16 cellular contexts compared by ENCODE assay signal in the genomic region with DNA sequence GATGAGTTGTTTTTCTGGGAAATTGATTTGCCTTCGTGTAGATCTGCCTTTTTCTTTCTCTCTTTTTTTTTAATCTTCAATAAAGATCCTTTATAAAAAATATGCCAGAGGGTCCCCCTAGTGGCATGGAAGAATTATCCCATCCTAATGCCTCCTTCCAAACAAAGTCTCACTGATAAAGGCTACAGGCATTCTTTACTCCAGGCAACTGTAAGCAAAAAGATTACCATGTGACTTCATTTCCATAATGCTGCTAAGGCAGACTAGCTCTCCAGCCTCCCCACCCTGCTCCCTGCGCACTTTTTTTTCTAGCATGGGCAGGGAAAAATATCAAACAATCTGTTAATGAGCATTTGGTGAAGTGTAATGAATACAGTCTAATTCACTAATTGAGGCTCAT.
DNase-seq lines count a peak whose midpoint lies in the region; ATAC-seq and TF ChIP-seq lines count a peak whose summit lies in the region.
"Had no signal": no experiment of that assay in that cellular context is flagged by ENCODE, and none has a peak within 500 bp of the region (broad histone marks: within the 10 kb centered on the region; RNA-seq: fewer than 3 reads in every experiment).

No MANE protein-coding gene starts in this region.

- no peaks in the 10 kb centered on the region for H3K4me1 ChIP-seq in right atrium auricular region
- H3K4me1 ChIP-seq: gastrocnemius medialis had no signal

- H3K36me3 ChIP-seq in right atrium auricular region = no peaks in the 10 kb centered on the region
- H3K36me3 ChIP-seq: gastrocnemius medialis had no signal

- POLR2A ChIA-PET in WTC11 (lab: Charles Lee) = no interaction called here

- H3K27me3 Mint-ChIP-seq in WTC11 (ENCODE audit: low read depth) = peaks cover 7% of the 10 kb centered on the region
- H3K27me3 Mint-ChIP-seq: memory B cell had no signal

- H3K27ac Mint-ChIP-seq in WTC11 = no peak overlapping the region
- H3K27ac Mint-ChIP-seq: activated T-cell treated with anti-CD3 and anti-CD28 coated beads, Interleukin-2, amount 50 U/mL, for 72 hours; memory B cell had no signal

- H3K27ac ChIP-seq in C4-2B (no peak overlapping the region), right atrium auricular region (no peak overlapping the region)
- H3K27ac ChIP-seq: gastrocnemius medialis, skin epidermis had no signal

- no peaks in the 10 kb centered on the region for H3K36me3 Mint-ChIP-seq in WTC11
- H3K36me3 Mint-ChIP-seq: memory B cell had no signal

- no peaks in the 10 kb centered on the region for H3K9me3 Mint-ChIP-seq in WTC11

- CTCF ChIA-PET in WTC11 (lab: Charles Lee) = interaction anchor here (0.6 to 2.4 kb wide), 10 partner anchors 8 to 66 kb away, joined by 3 to 14 read pairs (median 4); no protein-coding TSS in a partner anchor

- DNase-seq in Jurkat, Clone E6-1 (ENCODE audit: low read depth, low spot score) = peak; percentile 5
- DNase-seq in WTC11 (ENCODE audit: low spot score) (no peak), left kidney (ENCODE audit: low read depth, low spot score) (peak; percentile 30), hypothalamus (lab: John Stamatoyannopoulos, UW) (no peak), right atrium auricular region (ENCODE audit: low spot score) (no peak), cerebellar nuclear complex (lab: John Stamatoyannopoulos, UW) (no peak), anterior cingulate cortex (lab: John Stamatoyannopoulos, UW) (no peak)
- DNase-seq: activated T-cell treated with anti-CD3 and anti-CD28 coated beads, Interleukin-2, amount 50 U/mL, for 72 hours; DMS79; gastrocnemius medialis; NCI-H774; stimulated activated CD8-positive, alpha-beta memory T cell treated with anti-CD3 and anti-CD28 coated beads, Interleukin-4, amount 100 ng/mL, for 48 hours had no signal

- H3K4me1 Mint-ChIP-seq in WTC11 = peaks cover 37% of the 10 kb centered on the region
- H3K4me1 Mint-ChIP-seq: memory B cell had no signal

- no peaks in the 10 kb centered on the region for H3K9me3 ChIP-seq in right atrium auricular region

- H3K27me3 ChIP-seq in right atrium auricular region = no peaks in the 10 kb centered on the region
- H3K27me3 ChIP-seq: gastrocnemius medialis had no signal

- no peak overlapping the region for H3K4me3 Mint-ChIP-seq in WTC11
- H3K4me3 Mint-ChIP-seq: activated T-cell treated with anti-CD3 and anti-CD28 coated beads, Interleukin-2, amount 50 U/mL, for 72 hours; memory B cell had no signal

- ATAC-seq in WTC11 = peak; percentile 89
- ATAC-seq: activated T-cell treated with anti-CD3 and anti-CD28 coated beads, Interleukin-2, amount 50 U/mL, for 72 hours; gastrocnemius medialis; K562 had no signal

- no peak overlapping the region for H3K4me3 ChIP-seq in Jurkat, Clone E6-1 (ENCODE audit: low read length)
- no peak overlapping the region for H3K4me3 ChIP-seq in right atrium auricular region
- H3K4me3 ChIP-seq: gastrocnemius medialis, K562, skin epidermis had no signal

- TF ChIP-seq CTCF in C4-2B (conservative IDR thresholded peaks at IDR 0.05) (peak; percentile 50), WTC11 (IDR thresholded peaks at IDR 0.05) (peak; percentile 51; the same call in 1 of the 2 replicates), right atrium auricular region (IDR thresholded peaks at IDR 0.05) (peak in 1 of 2 donors; percentile 37)

TF ChIP-seq in WTC11, 78 proteins besides CTCF, POLR2A, EP300 and RAD21:
- TF ChIP-seq, protein P1, sequence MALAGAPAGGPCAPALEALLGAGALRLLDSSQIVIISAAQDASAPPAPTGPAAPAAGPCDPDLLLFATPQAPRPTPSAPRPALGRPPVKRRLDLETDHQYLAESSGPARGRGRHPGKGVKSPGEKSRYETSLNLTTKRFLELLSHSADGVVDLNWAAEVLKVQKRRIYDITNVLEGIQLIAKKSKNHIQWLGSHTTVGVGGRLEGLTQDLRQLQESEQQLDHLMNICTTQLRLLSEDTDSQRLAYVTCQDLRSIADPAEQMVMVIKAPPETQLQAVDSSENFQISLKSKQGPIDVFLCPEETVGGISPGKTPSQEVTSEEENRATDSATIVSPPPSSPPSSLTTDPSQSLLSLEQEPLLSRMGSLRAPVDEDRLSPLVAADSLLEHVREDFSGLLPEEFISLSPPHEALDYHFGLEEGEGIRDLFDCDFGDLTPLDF (CRISPR knock-in tag; IDR thresholded peaks at IDR 0.05) = no peak
- TF ChIP-seq, protein P2, sequence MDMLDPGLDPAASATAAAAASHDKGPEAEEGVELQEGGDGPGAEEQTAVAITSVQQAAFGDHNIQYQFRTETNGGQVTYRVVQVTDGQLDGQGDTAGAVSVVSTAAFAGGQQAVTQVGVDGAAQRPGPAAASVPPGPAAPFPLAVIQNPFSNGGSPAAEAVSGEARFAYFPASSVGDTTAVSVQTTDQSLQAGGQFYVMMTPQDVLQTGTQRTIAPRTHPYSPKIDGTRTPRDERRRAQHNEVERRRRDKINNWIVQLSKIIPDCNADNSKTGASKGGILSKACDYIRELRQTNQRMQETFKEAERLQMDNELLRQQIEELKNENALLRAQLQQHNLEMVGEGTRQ (CRISPR knock-in tag; IDR thresholded peaks at IDR 0.05) = 0 out of 2 replicates have a peak, but pooled peaks have one; percentile 24

Comparison
In these comparisons a context has a peak if more than half of its experiments do, and no peak if none do; other contexts are left out.
1. DNase-seq: peak in Jurkat, Clone E6-1 (single experiment) and left kidney (single experiment); none in WTC11 (single experiment), hypothalamus (0 of 51), right atrium auricular region (single experiment), cerebellar nuclear complex (0 of 2) and anterior cingulate cortex (0 of 58).